ENCODE assay signal across 17 cellular contexts in the genomic region with DNA sequence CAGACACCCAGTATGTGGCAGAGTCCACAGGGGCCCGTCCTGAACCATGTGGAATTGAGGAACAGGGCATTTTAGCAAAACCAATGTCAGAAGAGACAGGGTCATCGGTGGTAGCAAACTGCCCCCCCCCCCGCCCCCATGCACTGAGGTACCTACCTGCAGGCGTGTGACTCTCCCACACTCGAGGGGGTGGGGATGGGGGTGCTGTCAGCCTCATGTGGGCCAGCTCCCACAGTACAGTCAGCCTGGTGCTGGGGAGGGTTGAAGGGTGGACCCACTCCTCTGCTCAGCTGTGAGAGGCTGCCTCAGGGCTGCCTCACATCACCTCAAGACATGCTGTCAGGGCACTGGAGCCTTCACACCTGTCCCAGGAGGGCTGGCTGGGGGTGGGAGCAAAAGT.
"Had no signal": no experiment of that assay in that cellular context is flagged by ENCODE, and none has a peak within 500 bp of the region (broad histone marks: within the 10 kb centered on the region; RNA-seq: fewer than 3 reads in every experiment).

No MANE protein-coding gene starts in this region.

- H3K4me3 ChIP-seq: adrenal gland had no signal

- H3K27ac Mint-ChIP-seq: activated CD4-positive, alpha-beta memory T cell treated with anti-CD3 and anti-CD28 coated beads for 36 hours; activated CD4-positive, alpha-beta T cell treated with anti-CD3 and anti-CD28 coated beads, Interleukin-2, amount 10 ng/mL, durations not matched to agents 7 days and 5 days; activated naive CD4-positive, alpha-beta T cell treated with anti-CD3 and anti-CD28 coated beads, Interleukin-2, amount 50 U/mL, for 24 hours had no signal

- H3K27me3 ChIP-seq: adrenal gland had no signal

- H3K9me3 ChIP-seq: adrenal gland had no signal

- H3K4me1 Mint-ChIP-seq: activated CD4-positive, alpha-beta T cell treated with anti-CD3 and anti-CD28 coated beads, Interleukin-2, amount 10 ng/mL, durations not matched to agents 7 days and 5 days had no signal

- ATAC-seq: PC-3 had no signal

- DNase-seq: activated CD4-positive, alpha-beta memory T cell treated with anti-CD3 and anti-CD28 coated beads for 36 hours; activated CD4-positive, alpha-beta T cell treated with anti-CD3 and anti-CD28 coated beads, Interleukin-2, amount 10 ng/mL, durations not matched to agents 7 days and 5 days; activated CD4-positive, CD25-positive, alpha-beta regulatory T cell; IMR-90; Kasumi-1; KBM-7; NCI-H187 treated with DMSO at 0.1 percent for 48 hours; NCI-H2081 treated with DMSO at 0.1 percent for 48 hours; NCI-H446; NCI-H524; PC-3; SIG-M5; T-helper 2 cell; T1000 had no signal

- H3K27me3 Mint-ChIP-seq: activated CD4-positive, alpha-beta memory T cell treated with anti-CD3 and anti-CD28 coated beads for 36 hours; activated CD4-positive, alpha-beta T cell treated with anti-CD3 and anti-CD28 coated beads, Interleukin-2, amount 10 ng/mL, durations not matched to agents 7 days and 5 days; activated naive CD4-positive, alpha-beta T cell treated with anti-CD3 and anti-CD28 coated beads, Interleukin-2, amount 50 U/mL, for 24 hours had no signal

- H3K9me3 Mint-ChIP-seq: activated CD4-positive, alpha-beta memory T cell treated with anti-CD3 and anti-CD28 coated beads for 36 hours; activated CD4-positive, alpha-beta T cell treated with anti-CD3 and anti-CD28 coated beads, Interleukin-2, amount 10 ng/mL, durations not matched to agents 7 days and 5 days; activated naive CD4-positive, alpha-beta T cell treated with anti-CD3 and anti-CD28 coated beads, Interleukin-2, amount 50 U/mL, for 24 hours had no signal

- H3K27ac ChIP-seq: VCaP had no signal

- H3K4me3 Mint-ChIP-seq: activated CD4-positive, alpha-beta memory T cell treated with anti-CD3 and anti-CD28 coated beads for 36 hours; activated CD4-positive, alpha-beta T cell treated with anti-CD3 and anti-CD28 coated beads, Interleukin-2, amount 10 ng/mL, durations not matched to agents 7 days and 5 days; activated naive CD4-positive, alpha-beta T cell treated with anti-CD3 and anti-CD28 coated beads, Interleukin-2, amount 50 U/mL, for 24 hours had no signal
